Comparison of ENCODE assay signal across 1 cellular context in genomic region chr7:47266131-47266706, GRCh38.
TF ChIP-seq lines count a peak whose summit lies in the region.

No MANE protein-coding gene starts in this region.

TF ChIP-seq in HepG2, 621 proteins besides CTCF, POLR2A, EP300 and RAD21 (continued from another document and continues in another):
- TF ChIP-seq ZNF235 (CRISPR knock-in tag; IDR thresholded peaks at IDR 0.05; ENCODE audit: borderline replicate concordance) (no peak), ZFP36L1 (CRISPR knock-in tag; IDR thresholded peaks at IDR 0.05) (no peak), KLF12 (CRISPR knock-in tag; IDR thresholded peaks at IDR 0.05; ENCODE audit: borderline replicate concordance) (no peak), MEF2D (CRISPR knock-in tag; IDR thresholded peaks at IDR 0.05) (no peak), ZNF530 (CRISPR knock-in tag; IDR thresholded peaks at IDR 0.05; ENCODE audit: low read depth) (no peak), ZBTB26 (CRISPR knock-in tag; IDR thresholded peaks at IDR 0.05; ENCODE audit: borderline replicate concordance) (no peak), ZFYVE20 (CRISPR knock-in tag; IDR thresholded peaks at IDR 0.05; ENCODE audit: borderline replicate concordance, low read depth) (no peak), ELF3 (CRISPR knock-in tag; IDR thresholded peaks at IDR 0.05) (no peak), ZNF614 (CRISPR knock-in tag; IDR thresholded peaks at IDR 0.05; ENCODE audit: borderline replicate concordance) (0 out of 2 replicates have a peak, but pooled peaks have one; percentile 46), ZNF816 (CRISPR knock-in tag; IDR thresholded peaks at IDR 0.05; ENCODE audit: borderline replicate concordance) (no peak), MLLT10 (CRISPR knock-in tag; IDR thresholded peaks at IDR 0.05) (no peak), ZNF501 (CRISPR knock-in tag; IDR thresholded peaks at IDR 0.05) (peak; percentile 60; the same call in 1 of the 2 replicates), AFF4 (CRISPR knock-in tag; IDR thresholded peaks at IDR 0.05) (no peak), SPEN (CRISPR knock-in tag; IDR thresholded peaks at IDR 0.05; ENCODE audit: low read depth) (no peak), ATM (IDR thresholded peaks at IDR 0.05; ENCODE audit: borderline replicate concordance) (no peak), ZNF3 (CRISPR knock-in tag; IDR thresholded peaks at IDR 0.05) (no peak), ZNF430 (CRISPR knock-in tag; IDR thresholded peaks at IDR 0.05) (no peak), ZKSCAN5 (CRISPR knock-in tag; IDR thresholded peaks at IDR 0.05) (no peak), NCOA2 (CRISPR knock-in tag; IDR thresholded peaks at IDR 0.05) (peak; percentile 28; the same call in 1 of the 2 replicates), ZZZ3 (CRISPR knock-in tag; IDR thresholded peaks at IDR 0.05; ENCODE audit: borderline replicate concordance) (no peak), HNRNPLL (IDR thresholded peaks at IDR 0.05; ENCODE audit: low read depth, low read length, poor library complexity, severe bottlenecking) (no peak), NR2C2 (CRISPR knock-in tag; IDR thresholded peaks at IDR 0.05; ENCODE audit: borderline replicate concordance) (no peak), MNT (IDR thresholded peaks at IDR 0.05) (no peak), SRSF9 (IDR thresholded peaks at IDR 0.05; ENCODE audit: borderline replicate concordance, insufficient read depth, low read depth, low read length, poor library complexity, severe bottlenecking) (no peak), ZNF557 (CRISPR knock-in tag; IDR thresholded peaks at IDR 0.05) (no peak), SMARCE1 (IDR thresholded peaks at IDR 0.05; ENCODE audit: borderline replicate concordance) (no peak), ARNTL (CRISPR knock-in tag; IDR thresholded peaks at IDR 0.05) (no peak), HOXA9 (CRISPR knock-in tag; IDR thresholded peaks at IDR 0.05; ENCODE audit: borderline replicate concordance) (no peak), ZNF138 (CRISPR knock-in tag; IDR thresholded peaks at IDR 0.05; ENCODE audit: low read depth) (no peak), ZNF543 (CRISPR knock-in tag; IDR thresholded peaks at IDR 0.05) (no peak), ZNF274 (CRISPR knock-in tag; IDR thresholded peaks at IDR 0.05) (no peak), ZNF644 (CRISPR knock-in tag; IDR thresholded peaks at IDR 0.05; ENCODE audit: low read depth) (peak; percentile 36; the same call in 1 of the 2 replicates), HNRNPL (IDR thresholded peaks at IDR 0.05; ENCODE audit: low read depth, low read length) (no peak), SIX4 (CRISPR knock-in tag; IDR thresholded peaks at IDR 0.05) (peak; percentile 72; the same call in 1 of the 2 replicates), TMF1 (CRISPR knock-in tag; IDR thresholded peaks at IDR 0.05; ENCODE audit: low read depth) (no peak), MXD4 (CRISPR knock-in tag; IDR thresholded peaks at IDR 0.05) (no peak), YEATS4 (CRISPR knock-in tag; IDR thresholded peaks at IDR 0.05; ENCODE audit: borderline replicate concordance) (no peak), MED8 (CRISPR knock-in tag; IDR thresholded peaks at IDR 0.05; ENCODE audit: insufficient replicate concordance) (no peak), ZNF234 (CRISPR knock-in tag; conservative IDR thresholded peaks at IDR 0.05) (no peak), POLR2AphosphoS5 (IDR thresholded peaks at IDR 0.05; ENCODE audit: low read depth, low read length) (no peak), ZBTB46 (CRISPR knock-in tag; IDR thresholded peaks at IDR 0.05; ENCODE audit: borderline replicate concordance) (no peak), ZBTB21 (CRISPR knock-in tag; IDR thresholded peaks at IDR 0.05) (no peak), KAT8 (CRISPR knock-in tag; IDR thresholded peaks at IDR 0.05) (no peak), ZNF800 (CRISPR knock-in tag; IDR thresholded peaks at IDR 0.05) (no peak), POGK (CRISPR knock-in tag; conservative IDR thresholded peaks at IDR 0.05) (no peak; the same call in 1 of the 2 replicates), BCL6 (CRISPR knock-in tag; IDR thresholded peaks at IDR 0.05) (no peak), XRCC5 (optimal IDR thresholded peaks at IDR 0.05; ENCODE audit: low read length) (peak; percentile 80)
- TF ChIP-seq, protein P1, sequence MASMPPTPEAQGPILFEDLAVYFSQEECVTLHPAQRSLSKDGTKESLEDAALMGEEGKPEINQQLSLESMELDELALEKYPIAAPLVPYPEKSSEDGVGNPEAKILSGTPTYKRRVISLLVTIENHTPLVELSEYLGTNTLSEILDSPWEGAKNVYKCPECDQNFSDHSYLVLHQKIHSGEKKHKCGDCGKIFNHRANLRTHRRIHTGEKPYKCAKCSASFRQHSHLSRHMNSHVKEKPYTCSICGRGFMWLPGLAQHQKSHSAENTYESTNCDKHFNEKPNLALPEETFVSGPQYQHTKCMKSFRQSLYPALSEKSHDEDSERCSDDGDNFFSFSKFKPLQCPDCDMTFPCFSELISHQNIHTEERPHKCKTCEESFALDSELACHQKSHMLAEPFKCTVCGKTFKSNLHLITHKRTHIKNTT (CRISPR knock-in tag; IDR thresholded peaks at IDR 0.05): no peak
- TF ChIP-seq, protein P2, sequence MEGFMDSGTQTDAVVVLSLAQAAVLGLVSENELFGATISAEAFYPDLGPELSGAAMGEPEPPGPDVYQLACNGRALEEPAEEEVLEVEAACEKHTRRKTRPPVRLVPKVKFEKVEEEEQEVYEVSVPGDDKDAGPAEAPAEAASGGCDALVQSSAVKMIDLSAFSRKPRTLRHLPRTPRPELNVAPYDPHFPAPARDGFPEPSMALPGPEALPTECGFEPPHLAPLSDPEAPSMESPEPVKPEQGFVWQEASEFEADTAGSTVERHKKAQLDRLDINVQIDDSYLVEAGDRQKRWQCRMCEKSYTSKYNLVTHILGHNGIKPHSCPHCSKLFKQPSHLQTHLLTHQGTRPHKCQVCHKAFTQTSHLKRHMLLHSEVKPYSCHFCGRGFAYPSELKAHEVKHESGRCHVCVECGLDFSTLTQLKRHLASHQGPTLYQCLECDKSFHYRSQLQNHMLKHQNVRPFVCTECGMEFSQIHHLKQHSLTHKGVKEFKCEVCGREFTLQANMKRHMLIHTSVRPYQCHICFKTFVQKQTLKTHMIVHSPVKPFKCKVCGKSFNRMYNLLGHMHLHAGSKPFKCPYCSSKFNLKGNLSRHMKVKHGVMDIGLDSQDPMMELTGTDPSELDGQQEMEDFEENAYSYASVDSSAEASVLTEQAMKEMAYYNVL (CRISPR knock-in tag; IDR thresholded peaks at IDR 0.05; ENCODE audit: borderline replicate concordance): no peak
